In the genomic region with DNA sequence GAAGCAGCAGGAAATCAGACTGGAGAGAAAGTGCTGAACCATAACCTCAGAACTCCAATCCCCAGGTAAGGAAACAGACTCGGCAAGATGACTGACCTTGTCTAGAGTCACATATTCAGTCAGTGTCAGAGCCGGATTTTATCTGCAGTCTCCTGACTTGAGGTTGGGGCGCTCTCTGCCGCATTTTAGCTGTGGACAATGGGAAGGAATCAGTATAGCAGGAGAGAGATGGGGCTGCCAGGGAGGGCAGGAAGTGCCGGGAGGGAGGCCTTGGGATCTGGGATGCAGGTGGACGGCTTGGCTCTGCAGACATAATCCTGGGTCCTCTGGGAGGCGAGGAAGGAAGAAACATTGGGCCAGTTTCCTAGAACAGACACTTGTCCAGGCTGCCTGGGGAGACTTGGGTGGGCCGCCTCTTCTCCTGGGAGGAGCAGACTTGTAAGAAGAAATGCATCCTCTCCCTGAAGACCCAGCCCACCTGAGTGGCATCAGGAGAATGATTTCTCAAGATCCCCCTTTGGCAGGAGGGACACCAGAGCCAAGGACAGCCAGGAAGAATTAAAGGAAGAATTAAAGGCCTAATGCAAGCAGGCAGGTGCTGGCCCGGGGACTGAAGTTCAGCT, we compare ENCODE assay signal across 30 cellular contexts. TPM values are rescaled to one million over a fixed set of nuclear protein-coding genes. Genes with fewer than 3 reads are reported as not detected.
"Had no signal": no experiment of that assay in that cellular context is flagged by ENCODE, and none has a peak within 500 bp of the region (broad histone marks: within the 10 kb centered on the region; RNA-seq: fewer than 3 reads in every experiment).

No MANE protein-coding gene starts in this region.

- H3K27ac Mint-ChIP-seq: activated B cell treated with CpG ODN at 0.5 μM for 24 hours; activated CD8-positive, alpha-beta T cell treated with anti-CD3 and anti-CD28 coated beads for 36 hours; activated T-helper 17 cell treated with anti-CD3 and anti-CD28 coated beads, Interleukin-2, amount 50 U/mL, for 72 hours; dendritic cell treated with granulocyte-macrophage colony-stimulating factor and Interleukin-4, amounts not matched to agents 40 ng/mL and 50 ng/mL, for 4 days; natural killer cell; stimulated activated naive CD8-positive, alpha-beta T cell treated with anti-CD3 and anti-CD28 coated beads, Interleukin-15, Interleukin-2, amounts not matched to agents 100 ng/mL and 50 ng/mL, for 24 hours had no signal

- H3K4me3 ChIP-seq: esophagus squamous epithelium, hepatocyte, lower lobe of right lung, right lobe of liver, skin epidermis, upper lobe of left lung, vagina had no signal

- H3K9me3 ChIP-seq: esophagus squamous epithelium, lower lobe of right lung, right lobe of liver, upper lobe of left lung, vagina had no signal

- H3K36me3 ChIP-seq: brain microvascular endothelial cell, esophagus squamous epithelium, lower lobe of right lung, right lobe of liver, upper lobe of left lung, vagina had no signal

- H3K36me3 Mint-ChIP-seq: natural killer cell had no signal

- H3K9me3 Mint-ChIP-seq: activated B cell treated with CpG ODN at 0.5 μM for 24 hours; activated CD8-positive, alpha-beta T cell treated with anti-CD3 and anti-CD28 coated beads for 36 hours; activated T-cell treated with anti-CD3 and anti-CD28 coated beads, Interleukin-2, amount 50 U/mL, for 4 hours; activated T-helper 17 cell treated with anti-CD3 and anti-CD28 coated beads, Interleukin-2, amount 50 U/mL, for 72 hours; dendritic cell treated with granulocyte-macrophage colony-stimulating factor and Interleukin-4, amounts not matched to agents 40 ng/mL and 50 ng/mL, for 4 days; natural killer cell; stimulated activated naive CD8-positive, alpha-beta T cell treated with anti-CD3 and anti-CD28 coated beads, Interleukin-15, Interleukin-2, amounts not matched to agents 100 ng/mL and 50 ng/mL, for 24 hours had no signal

- H3K4me3 Mint-ChIP-seq: activated B cell treated with CpG ODN at 0.5 μM for 24 hours; activated CD8-positive, alpha-beta T cell treated with anti-CD3 and anti-CD28 coated beads for 36 hours; activated T-cell treated with anti-CD3 and anti-CD28 coated beads, Interleukin-2, amount 50 U/mL, for 4 hours; activated T-helper 17 cell treated with anti-CD3 and anti-CD28 coated beads, Interleukin-2, amount 50 U/mL, for 72 hours; dendritic cell treated with granulocyte-macrophage colony-stimulating factor and Interleukin-4, amounts not matched to agents 40 ng/mL and 50 ng/mL, for 4 days; natural killer cell; stimulated activated naive CD8-positive, alpha-beta T cell treated with anti-CD3 and anti-CD28 coated beads, Interleukin-15, Interleukin-2, amounts not matched to agents 100 ng/mL and 50 ng/mL, for 24 hours had no signal

- H3K4me1 Mint-ChIP-seq: activated B cell treated with CpG ODN at 0.5 μM for 24 hours; activated T-helper 17 cell treated with anti-CD3 and anti-CD28 coated beads, Interleukin-2, amount 50 U/mL, for 72 hours; natural killer cell had no signal

- H3K27ac ChIP-seq: brain microvascular endothelial cell, epithelial cell of prostate, esophagus squamous epithelium, hepatocyte, lower lobe of right lung, right lobe of liver, skin epidermis, upper lobe of left lung, vagina had no signal

- H3K4me1 ChIP-seq: right lobe of liver had no signal

- DNase-seq: activated B cell treated with CpG ODN at 0.5 μM for 24 hours; activated CD4-positive, alpha-beta T cell treated with anti-CD3 and anti-CD28 coated beads, Interleukin-2, amount 50 U/mL, for 1 hour; activated CD8-positive, alpha-beta T cell treated with anti-CD3 and anti-CD28 coated beads for 36 hours; activated gamma-delta T cell treated with Interleukin-2 at 50 U/mL for 16 hours; activated naive CD4-positive, alpha-beta T cell treated with anti-CD3 and anti-CD28 coated beads, Interleukin-2, amount 50 U/mL, for 16 hours; activated T-cell treated with anti-CD3 and anti-CD28 coated beads, Interleukin-2, amount 50 U/mL, for 4 hours; amniotic stem cell; brain microvascular endothelial cell; caudate nucleus; esophagus squamous epithelium; foreskin melanocyte; kidney; lower lobe of right lung; mesendoderm; natural killer cell; posterior cingulate gyrus; right lobe of liver; stimulated activated CD4-positive, alpha-beta T cell treated with anti-CD3 and anti-CD28 coated beads, Interleukin-12 subunit alpha, Interleukin-12 subunit beta, amount 100 ng/mL, for 4 hours; stimulated activated CD4-positive, alpha-beta T cell treated with anti-CD3 and anti-CD28 coated beads, Interleukin-4, amount 100 ng/mL, for 1 hour; substantia nigra; T-helper 2 cell; upper lobe of left lung had no signal

- H3K27me3 Mint-ChIP-seq: stimulated activated naive CD8-positive, alpha-beta T cell treated with anti-CD3 and anti-CD28 coated beads, Interleukin-15, Interleukin-2, amounts not matched to agents 100 ng/mL and 50 ng/mL, for 24 hours had no signal

- H3K27me3 ChIP-seq: brain microvascular endothelial cell, esophagus squamous epithelium, hepatocyte, right lobe of liver, upper lobe of left lung, vagina had no signal

- ATAC-seq: activated CD8-positive, alpha-beta T cell treated with anti-CD3 and anti-CD28 coated beads for 36 hours; activated T-cell treated with anti-CD3 and anti-CD28 coated beads, Interleukin-2, amount 50 U/mL, for 4 hours; activated T-helper 17 cell treated with anti-CD3 and anti-CD28 coated beads, Interleukin-2, amount 50 U/mL, for 72 hours; lower lobe of right lung; natural killer cell; right lobe of liver had no signal

RNA-seq across cellular contexts. Expression of a gene that starts 39.7 kb away (rescaled TPM):
- total RNA-seq: mononuclear cell had no signal
